ENCODE assay signal across 8 cellular contexts in the genomic region with DNA sequence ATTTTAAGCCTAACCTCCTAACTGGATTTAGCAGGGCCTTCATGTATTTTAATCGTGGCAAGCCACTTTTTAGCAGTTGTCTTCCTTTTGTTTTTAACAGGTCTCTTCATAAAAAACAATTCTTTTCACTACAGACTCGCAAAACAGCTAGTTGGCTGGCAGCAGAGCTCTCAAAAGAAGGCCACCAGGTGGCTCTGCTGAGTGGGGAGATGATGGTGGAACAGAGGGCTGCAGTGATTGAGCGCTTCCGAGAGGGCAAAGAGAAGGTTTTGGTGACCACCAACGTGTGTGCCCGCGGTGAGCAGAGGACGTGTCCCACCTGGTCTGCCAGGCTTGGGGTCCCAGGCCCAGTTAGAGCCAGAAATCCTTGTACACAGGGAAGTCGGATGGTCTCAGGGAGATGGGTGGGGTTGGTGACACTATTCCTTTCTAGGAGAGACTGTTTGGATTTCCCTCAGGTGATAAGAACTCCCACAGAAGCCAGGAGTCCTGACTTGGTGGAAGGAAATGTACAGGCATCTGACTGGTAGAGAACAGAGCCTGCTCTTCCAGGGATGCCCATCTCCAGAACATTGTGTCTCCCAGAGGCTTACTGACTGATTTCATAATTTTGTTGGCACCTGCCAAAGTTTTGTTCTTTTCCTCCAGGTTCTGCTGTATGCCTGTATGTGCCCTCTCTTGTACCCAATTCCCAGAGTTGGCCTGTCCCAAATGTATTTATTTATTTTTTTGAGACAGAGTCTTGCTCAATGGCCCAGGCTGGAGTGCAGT. TPM values are rescaled to one million over a fixed set of nuclear protein-coding genes. Genes with fewer than 3 reads are reported as not detected.
DNase-seq lines count a peak whose midpoint lies in the region; ATAC-seq and TF ChIP-seq lines count a peak whose summit lies in the region.

No MANE protein-coding gene starts in this region.

- no peaks in the 10 kb centered on the region for H3K9me3 ChIP-seq in heart right ventricle
- no peaks in the 10 kb centered on the region for H3K9me3 ChIP-seq in testis

- intact Hi-C loops in heart right ventricle (cut with DNase I): loop anchor here in 3 of 10 donors (2.0 to 10.0 kb wide), 3 partner anchors 321 to 423 kb away; no protein-coding TSS in a partner anchor
- intact Hi-C loops in testis (cut with DNase I; ENCODE audit: low total_unique reads): no loop called here

- TF ChIP-seq CTCF in WI38 (IDR thresholded peaks at IDR 0.05; ENCODE audit: low read depth, low read length): peak; percentile 43; the same call in 1 of the 2 replicates
- peak; percentile 19 to 67 (median 55) for TF ChIP-seq CTCF in heart right ventricle (IDR thresholded peaks at IDR 0.05)
- TF ChIP-seq CTCF in testis (IDR thresholded peaks at IDR 0.05): peak in 2 of 3 experiments; percentile 34 to 37

- TF ChIP-seq POLR2A in testis (IDR thresholded peaks at IDR 0.05): no peak

- DNase-seq in activated effector memory CD4-positive, alpha-beta T cell treated with anti-CD3 and anti-CD28 coated beads, Interleukin-2, amount 50 U/mL, for 16 hours: peak; percentile 63
- no peak for DNase-seq in activated effector memory CD4-positive, alpha-beta T cell treated with Interleukin-2 at 50 U/mL for 16 hours
- DNase-seq in heart right ventricle: no peak
- peak; percentile 29 for DNase-seq in testis
- no peak for DNase-seq in HCEC 1CT
- no peak for DNase-seq in T-helper 1 cell
- no peak for DNase-seq in effector CD8-positive, alpha-beta T cell (lab: John Stamatoyannopoulos, UW)

- H3K36me3 ChIP-seq in heart right ventricle (peaks cover 0 to 97% (median 39%) of the 10 kb centered on the region in 9 donors), testis (ENCODE audit: low read depth, missing control alignments) (no peaks in the 10 kb centered on the region)

- 62 to 63% methylated on average over 9 of the region's 9 CpGs for WGBS in heart right ventricle, 2 donors
- WGBS in testis, 2 donors: 63 to 68% methylated on average over 9 of the region's 9 CpGs

- H3K27me3 ChIP-seq in heart right ventricle (no peaks in the 10 kb centered on the region), testis (no peaks in the 10 kb centered on the region)

- H3K4me1 ChIP-seq in heart right ventricle (peaks cover 0 to 5% (median 0%) of the 10 kb centered on the region in 9 donors), testis (no peaks in the 10 kb centered on the region)

- H3K27ac ChIP-seq in heart right ventricle (no peak overlapping the region), testis (no peak overlapping the region)

- H3K4me3 ChIP-seq in WI38 (ENCODE audit: low read depth, low read length) (no peak overlapping the region), heart right ventricle (no peak overlapping the region), testis (no peak overlapping the region)

- ATAC-seq in heart right ventricle: peak in 6 of 8 donors; percentile 46 to 74 (median 58)

RNA-seq across cellular contexts. Expression of gene DDX19A, which starts 14.9 kb away (rescaled TPM):
- 10 to 100 TPM; 22.9 to 31.3 (median 26.0) TPM for total RNA-seq in heart right ventricle
- 10 to 100 TPM; 12.8 to 21.5 TPM for polyA plus RNA-seq in heart right ventricle
- total RNA-seq in testis: 10 to 100 TPM; 41.3 to 43.5 TPM
- 26.5 TPM for polyA plus RNA-seq in testis (ENCODE audit: insufficient read depth, low read depth, low replicate concordance)

RNA-seq across cellular contexts. Expression of gene DDX19B, which starts 32.8 kb away (rescaled TPM):
- total RNA-seq in heart right ventricle (10 to 100 TPM; 14.8 to 25.3 (median 20.7) TPM), testis (10 to 100 TPM; 59.5 to 80.2 TPM)
- polyA plus RNA-seq in heart right ventricle (10 to 100 TPM; 11.6 to 19.0 TPM), testis (ENCODE audit: insufficient read depth, low read depth, low replicate concordance) (123 TPM)

RNA-seq across cellular contexts. Expression of gene AARS1, which starts 42.5 kb away (rescaled TPM):
- total RNA-seq in heart right ventricle: 10 to 100 TPM; 54.3 to 73.1 (median 59.4) TPM
- polyA plus RNA-seq in heart right ventricle: 10 to 100 TPM; 20.6 to 69.1 TPM
- 10 to 100 TPM; 68.7 to 68.9 TPM for total RNA-seq in testis
- 56.8 TPM for polyA plus RNA-seq in testis (ENCODE audit: insufficient read depth, low read depth, low replicate concordance)

Comparison
In these comparisons a context has a peak if more than half of its experiments do, and no peak if none do; other contexts are left out.
1. DNase-seq: peak in activated effector memory CD4-positive, alpha-beta T cell treated with anti-CD3 and anti-CD28 coated beads, Interleukin-2, amount 50 U/mL, for 16 hours (single experiment) and testis (single experiment); none in activated effector memory CD4-positive, alpha-beta T cell treated with Interleukin-2 at 50 U/mL for 16 hours (single experiment), heart right ventricle (0 of 2), HCEC 1CT (single experiment), T-helper 1 cell (0 of 5) and effector CD8-positive, alpha-beta T cell (single experiment).
2. Peak in every context shown above with its lines, with median percentiles within 50 percentile points of each other: CTCF ChIP-seq.